In the genomic region with DNA sequence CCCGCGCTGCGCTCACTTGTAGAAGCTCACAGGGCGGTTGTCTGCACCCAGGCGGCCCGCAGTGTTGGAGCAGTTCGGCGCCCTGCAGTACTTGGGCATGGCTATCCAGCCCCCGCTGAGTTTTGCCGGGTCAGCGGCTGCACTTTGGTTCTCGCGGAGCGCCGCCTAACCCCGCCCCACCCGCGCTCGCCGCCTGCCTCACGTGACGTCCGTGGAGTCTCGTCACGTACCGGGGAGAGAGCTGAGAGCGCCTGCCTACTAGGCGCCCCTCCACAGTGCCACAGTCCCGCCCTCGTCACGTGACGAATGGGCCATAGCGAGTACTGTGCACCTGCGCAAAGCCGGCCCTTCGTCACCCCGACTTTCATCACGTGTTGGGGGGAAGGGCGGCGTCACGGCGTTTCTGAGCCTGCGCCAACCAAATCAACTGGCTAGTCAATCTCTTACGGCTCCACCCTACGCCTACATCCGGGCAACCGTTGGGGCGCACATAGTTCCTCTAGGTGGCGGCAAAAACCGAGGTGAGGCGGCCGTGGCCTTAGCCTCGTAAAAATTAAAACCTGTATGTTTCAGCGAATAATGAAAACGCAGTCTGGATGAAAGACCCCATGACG, we compare ENCODE assay signal across 8 cellular contexts. TPM values are rescaled to one million over a fixed set of nuclear protein-coding genes. Genes with fewer than 3 reads are reported as not detected.
DNase-seq lines count a peak whose midpoint lies in the region; ATAC-seq, FAIRE-seq and TF ChIP-seq lines count a peak whose summit lies in the region.

A gene with protein sequence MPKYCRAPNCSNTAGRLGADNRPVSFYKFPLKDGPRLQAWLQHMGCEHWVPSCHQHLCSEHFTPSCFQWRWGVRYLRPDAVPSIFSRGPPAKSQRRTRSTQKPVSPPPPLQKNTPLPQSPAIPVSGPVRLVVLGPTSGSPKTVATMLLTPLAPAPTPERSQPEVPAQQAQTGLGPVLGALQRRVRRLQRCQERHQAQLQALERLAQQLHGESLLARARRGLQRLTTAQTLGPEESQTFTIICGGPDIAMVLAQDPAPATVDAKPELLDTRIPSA (minus strand): TSS at position 167 of the 614 bp plus-strand sequence. CDS start 68 bp downstream, at position 99.

- peak within 1 kb of the TSS; percentile 96 for H3K27ac ChIP-seq in mesodermal cell (ENCODE audit: low read depth, low read length, severe bottlenecking)

- no TSS peak for BruUV-seq in Calu3 (replicated peaks; lab: Mats Ljungman, UMichigan)

- intact Hi-C loops in Calu3 (cut with micrococcal nuclease; ENCODE audit: unreplicated experiment): loop anchor here (5.0 kb wide), 1 partner anchor 42 kb away; a partner anchor contains a TSS

- no peaks in the 10 kb centered on the region for H3K9me3 ChIP-seq in mesodermal cell (ENCODE audit: control insufficient read depth, low read length)

- peaks cover 28% of the 10 kb centered on the region for H3K4me1 Mint-ChIP-seq in Calu3 (ENCODE audit: low read depth, unreplicated experiment)

- peaks cover 19% of the 10 kb centered on the region for H3K36me3 ChIP-seq in mesodermal cell (ENCODE audit: control insufficient read depth, insufficient read depth, low read length)

- H3K36me3 Mint-ChIP-seq in Calu3 (ENCODE audit: insufficient read depth, unreplicated experiment): peaks cover 37% of the 10 kb centered on the region

- CTCF ChIA-PET in Calu3 (lab: Charles Lee): interaction anchor here (0.6 to 1.3 kb wide), 6 partner anchors 40 to 1892 kb away, joined by 3 to 7 read pairs (median 4); a partner anchor contains a TSS

- WGBS in mesodermal cell (ENCODE audit: insufficient coverage in 2 of 2), 2 experiments: 0 to 1% methylated on average over 46 to 52 of the region's 56 CpGs

- TF ChIP-seq CTCF in Calu3 (IDR thresholded peaks at IDR 0.05; ENCODE audit: unreplicated experiment): peak; percentile 36

- H3K9me3 Mint-ChIP-seq in Calu3 (ENCODE audit: low read depth, unreplicated experiment): no peaks in the 10 kb centered on the region

- H3K4me1 ChIP-seq in mesodermal cell (ENCODE audit: control insufficient read depth, insufficient read depth, low read length, poor library complexity, severe bottlenecking): peaks cover 9% of the 10 kb centered on the region

- H3K27me3 Mint-ChIP-seq in Calu3 (ENCODE audit: unreplicated experiment): no peaks in the 10 kb centered on the region

- peak; percentile 77 for ATAC-seq in GM21381 (IDR thresholded peaks at IDR 0.05; ENCODE audit: unreplicated experiment)

- H3K4me3 Mint-ChIP-seq in Calu3 (ENCODE audit: low read depth, unreplicated experiment): peak within 1 kb of the TSS; percentile 77

- DNase-seq in Calu3 (peak; percentile 99), HUDEP-2 (lab: John Stamatoyannopoulos, UW; ENCODE audit: unreplicated experiment in 76 of 76) (peak; percentile 95 to 100 (median 100)), NOMO-1 treated with dmso at 0.1 percent for 144 hours (lab: John Stamatoyannopoulos, UW; ENCODE audit: unreplicated experiment) (peak; percentile 97)
- peak; percentile 100 for DNase-seq in activated CD8-positive, alpha-beta memory T cell treated with anti-CD3 and anti-CD28 coated beads, Interleukin-2, amount 50 U/mL, for 24 hours (ENCODE audit: extremely low read depth)
- DNase-seq in stimulated activated CD8-positive, alpha-beta memory T cell treated with anti-CD3 and anti-CD28 coated beads, Interleukin-15, amount 100 ng/mL, for 4 hours (ENCODE audit: low read depth in 2 of 2): peak; percentile 100

- H3K27ac Mint-ChIP-seq in Calu3 (ENCODE audit: unreplicated experiment): peak within 1 kb of the TSS; percentile 40

- FAIRE-seq in endometrium (lab: Jason Lieb, UNC): peak; percentile 91

- peak within 1 kb of the TSS; percentile 83 for H3K4me3 ChIP-seq in mesodermal cell (ENCODE audit: extremely low read depth, insufficient read depth, low read length, poor library complexity, severe bottlenecking)

RNA-seq across cellular contexts. Expression of the gene that starts here (rescaled TPM):
- total RNA-seq in Calu3 (2022): 3.2 and 3.3 TPM in 2 replicates
- 5.6 TPM for polyA plus RNA-seq in mesodermal cell (2013, experiment 1 of 2)
- polyA plus RNA-seq in mesodermal cell (2013, experiment 2 of 2): 6.3 TPM

Comparison
In these comparisons a context has a peak if more than half of its experiments do, and no peak if none do; other contexts are left out.
1. Peak in every context shown above with its lines: DNase-seq, ATAC-seq, H3K4me3 ChIP-seq and H3K27ac ChIP-seq.